Comparison of ENCODE assay signal across 8 cellular contexts in the genomic region with DNA sequence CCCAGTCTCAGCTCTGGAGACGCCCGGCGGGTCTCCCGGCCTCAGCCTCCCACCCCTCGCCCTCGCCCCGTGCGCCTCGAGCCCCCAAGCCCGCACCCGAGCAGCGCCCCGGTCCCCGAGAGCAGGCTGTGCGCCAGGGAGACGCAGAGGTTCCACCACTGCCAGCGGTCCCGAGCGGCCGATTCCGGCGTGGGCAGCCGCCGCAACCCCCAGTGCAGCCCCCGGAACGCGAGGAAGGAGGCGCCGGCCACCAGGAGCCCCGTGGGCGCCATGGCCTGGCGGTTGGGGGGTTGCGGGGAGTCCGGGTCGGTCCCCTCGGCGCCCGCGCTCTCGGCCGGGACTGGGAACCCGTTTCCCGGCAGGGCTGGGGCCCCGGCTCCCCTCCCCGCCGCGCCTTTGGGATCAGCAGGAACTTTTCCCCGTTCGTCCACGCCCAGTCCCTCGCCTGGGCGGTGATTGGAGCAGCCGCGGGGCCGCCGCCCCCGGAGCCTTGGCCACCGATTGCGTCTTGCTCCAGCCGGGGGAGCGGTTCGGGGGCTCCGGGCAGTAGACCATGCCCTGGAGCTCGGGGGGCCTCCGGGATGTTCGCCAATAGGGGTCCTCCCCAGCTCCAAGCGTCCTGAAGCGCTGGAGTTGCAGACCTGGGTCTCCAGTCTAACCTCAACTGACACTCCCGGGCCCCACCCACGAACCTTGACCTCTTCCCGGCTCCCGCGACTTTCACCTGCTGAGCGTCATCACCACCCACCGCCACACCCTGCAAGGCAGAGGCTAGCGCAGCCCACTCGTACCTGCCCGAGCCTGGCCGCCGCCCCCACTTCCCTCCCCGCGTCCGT. TPM values are rescaled to one million over a fixed set of nuclear protein-coding genes. Genes with fewer than 3 reads are reported as not detected.
DNase-seq lines count a peak whose midpoint lies in the region; ATAC-seq and TF ChIP-seq lines count a peak whose summit lies in the region.

A gene with protein sequence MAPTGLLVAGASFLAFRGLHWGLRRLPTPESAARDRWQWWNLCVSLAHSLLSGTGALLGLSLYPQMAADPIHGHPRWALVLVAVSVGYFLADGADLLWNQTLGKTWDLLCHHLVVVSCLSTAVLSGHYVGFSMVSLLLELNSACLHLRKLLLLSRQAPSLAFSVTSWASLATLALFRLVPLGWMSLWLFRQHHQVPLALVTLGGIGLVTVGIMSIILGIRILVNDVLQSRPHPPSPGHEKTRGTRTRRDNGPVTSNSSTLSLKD (minus strand): TSS at position 407 of the 836 bp plus-strand sequence. CDS start 135 bp downstream, at position 272.

- DNase-seq in DMS53 treated with DMSO at 0.1 percent for 48 hours (lab: John Stamatoyannopoulos, UW; ENCODE audit: unreplicated experiment) (peak; percentile 18), LHCN-M2 (ENCODE audit: low read depth) (peak; percentile 54), astrocyte of the spinal cord (ENCODE audit: low read depth, low spot score) (peak; percentile 71), sigmoid colon (peak; percentile 91), GM19240 (ENCODE audit: insufficient read length, low spot score) (no peak)

- intact Hi-C loops in sigmoid colon (cut with DNase I), result loop anchor here (2.0 kb wide), 1 partner anchor 25 kb away; the partner anchor contains the start of gene PRPF8

- peaks cover 0 to 27% (median 12%) of the 10 kb centered on the region in 4 donors for H3K36me3 ChIP-seq in sigmoid colon

- ATAC-seq in GM18868 (IDR thresholded peaks at IDR 0.05; ENCODE audit: unreplicated experiment) (no peak), HG03108 (IDR thresholded peaks at IDR 0.05; ENCODE audit: unreplicated experiment) (no peak)

- no peaks in the 10 kb centered on the region for H3K9me3 ChIP-seq in sigmoid colon

- peak; percentile 27 to 58 for TF ChIP-seq POLR2A in sigmoid colon (IDR thresholded peaks at IDR 0.05)

- TF ChIP-seq EP300 in sigmoid colon (IDR thresholded peaks at IDR 0.05), result no peak

- in situ Hi-C loops in astrocyte of the spinal cord (cut with HindIII; ENCODE audit: low sequenced_read_pairs), result no loop called here

- WGBS in sigmoid colon, 2 donors, result 1% methylated on average over 83 of the region's 83 CpGs

- peaks cover 0 to 42% (median 34%) of the 10 kb centered on the region in 4 donors for H3K4me1 ChIP-seq in sigmoid colon

- TF ChIP-seq CTCF in astrocyte of the spinal cord (IDR thresholded peaks at IDR 0.05; ENCODE audit: low read depth, low read length) (no peak), sigmoid colon (IDR thresholded peaks at IDR 0.05) (no peak)

- no peaks in the 10 kb centered on the region for H3K27me3 ChIP-seq in sigmoid colon

- H3K4me3 ChIP-seq in astrocyte of the spinal cord (ENCODE audit: low read depth, low read length), result peak within 1 kb of the TSS; percentile 44
- peak within 1 kb of the TSS; percentile 54 for H3K4me3 ChIP-seq in iPS-11a (ENCODE audit: low read depth, low read length)
- peak within 1 kb of the TSS; percentile 63 to 91 (median 64) for H3K4me3 ChIP-seq in sigmoid colon

- H3K27ac ChIP-seq in sigmoid colon, result peak within 1 kb of the TSS; percentile 76 to 85 (median 82)

RNA-seq across cellular contexts. Expression of the gene that starts here (rescaled TPM):
- total RNA-seq in LHCN-M2 (2014; rRNA removed) (0.77 and 1.1 TPM in 2 replicates), sigmoid colon (1 to 10 TPM; 2.6 to 5.4 (median 4.1) TPM)
- polyA plus RNA-seq in LHCN-M2 (2012), result 2.4 TPM
- polyA plus RNA-seq in sigmoid colon, result 10 to 100 TPM in 1 of 3 donors, 1 to 10 TPM in 2; 7.2 to 23.2 (median 9.2) TPM
